22 cellular contexts compared by ENCODE assay signal in genomic region chr10:60348982-60349381, GRCh38. TPM values are rescaled to one million over a fixed set of nuclear protein-coding genes. Genes with fewer than 3 reads are reported as not detected.
A peak's percentile ranks its signal among the peaks of the same experiment; 100 is the strongest.
DNase-seq lines count a peak whose midpoint lies in the region; ATAC-seq and TF ChIP-seq lines count a peak whose summit lies in the region.
"Had no signal": no experiment of that assay in that cellular context is flagged by ENCODE, and none has a peak within 500 bp of the region (broad histone marks: within the 10 kb centered on the region; RNA-seq: fewer than 3 reads in every experiment).

No MANE protein-coding gene starts in this region.

- DNase-seq in EH (ENCODE audit: low read depth): peak; percentile 61
- DNase-seq in fibroblast of mammary gland (ENCODE audit: low read depth): peak; percentile 51
- no peak for DNase-seq in retina
- DNase-seq in NCI-H187 treated with DMSO at 0.1 percent for 48 hours (lab: John Stamatoyannopoulos, UW): no peak
- no peak for DNase-seq in NCI-H82 (lab: John Stamatoyannopoulos, UW)
- DNase-seq in upper lobe of right lung: no peak
- DNase-seq: activated CD4-positive, alpha-beta T cell treated with anti-CD3 and anti-CD28 coated beads, Interleukin-2, amount 10 ng/mL, durations not matched to agents 7 days and 5 days; activated naive CD8-positive, alpha-beta T cell treated with anti-CD3 and anti-CD28 coated beads, Interleukin-2, amount 10 ng/mL, durations not matched to agents 7 days and 5 days; DMS79 treated with DMSO at 0.1 percent for 48 hours; glutamatergic neuron; NCI-H1694; NCI-H226; PC-9; posterior cingulate gyrus; stimulated activated CD4-positive, alpha-beta T cell treated with anti-CD3 and anti-CD28 coated beads, Interleukin-2, amount 100 ng/mL, for 24 hours; stimulated activated naive B cell treated with anti-CD40 and anti-IgM and Interleukin-4, amounts not matched to agents 10 μg/mL and 1 μg/mL and 100 μg/mL, for 72 hours; T-helper 2 cell; thyroid gland had no signal

- no peaks in the 10 kb centered on the region for H3K9me2 ChIP-seq in neural cell (ENCODE audit: insufficient read depth, low read length)

- H3K36me3 ChIP-seq in neural cell (ENCODE audit: insufficient read depth, low read length) (no peaks in the 10 kb centered on the region), upper lobe of right lung (no peaks in the 10 kb centered on the region)
- H3K36me3 ChIP-seq: breast epithelium, thyroid gland had no signal

- TF ChIP-seq EP300 in neural cell (conservative IDR thresholded peaks at IDR 0.05; ENCODE audit: poor library complexity, severe bottlenecking): no peak

- H2AFZ ChIP-seq in neural cell (ENCODE audit: low read depth, low read length): no peak overlapping the region
- H2AFZ ChIP-seq: PC-9 had no signal

- intact Hi-C loops in upper lobe of right lung (cut with DNase I): no loop called here

- H3K4me3 ChIP-seq in fibroblast of mammary gland (ENCODE audit: control insufficient read depth, low read depth, low read length) (no peak overlapping the region), neural cell (ENCODE audit: low read length) (peak overlapping the region; percentile 8), upper lobe of right lung (no peak overlapping the region)
- H3K4me3 ChIP-seq: breast epithelium, PC-9, thyroid gland had no signal

- TF ChIP-seq CTCF in fibroblast of mammary gland (conservative IDR thresholded peaks at IDR 0.05; ENCODE audit: control insufficient read depth, insufficient read depth, low read depth, low read length) (no peak), neural cell (IDR thresholded peaks at IDR 0.05; ENCODE audit: poor library complexity, severe bottlenecking) (no peak), upper lobe of right lung (IDR thresholded peaks at IDR 0.05) (no peak)

- no peak overlapping the region for H3K9ac ChIP-seq in neural cell (ENCODE audit: low read length)

- H3K27me3 ChIP-seq in neural cell (ENCODE audit: insufficient read depth, low read depth, low read length) (no peaks in the 10 kb centered on the region), upper lobe of right lung (no peaks in the 10 kb centered on the region)
- H3K27me3 ChIP-seq: breast epithelium, thyroid gland had no signal

- H3K4me2 ChIP-seq in neural cell (ENCODE audit: low read length): peak overlapping the region; percentile 36
- H3K4me2 ChIP-seq: PC-9 had no signal

- H3K4me1 ChIP-seq in upper lobe of right lung: no peaks in the 10 kb centered on the region
- H3K4me1 ChIP-seq: breast epithelium had no signal

- H3K9me3 ChIP-seq in neural cell (ENCODE audit: low read length) (no peaks in the 10 kb centered on the region), upper lobe of right lung (no peaks in the 10 kb centered on the region)
- H3K9me3 ChIP-seq: breast epithelium, thyroid gland had no signal

- no peaks in the 10 kb centered on the region for H3F3A ChIP-seq in neural cell (ENCODE audit: insufficient read depth, low read length, poor library complexity, severe bottlenecking)

- no peak overlapping the region for H3K27ac ChIP-seq in neural cell (ENCODE audit: low read length)
- no peak overlapping the region for H3K27ac ChIP-seq in upper lobe of right lung
- H3K27ac ChIP-seq: breast epithelium, PC-9, thyroid gland had no signal

- TF ChIP-seq RAD21 in neural cell (conservative IDR thresholded peaks at IDR 0.05): no peak

- H4K20me1 ChIP-seq in neural cell (ENCODE audit: insufficient read depth): peaks cover 8% of the 10 kb centered on the region

- peak; percentile 22; the same call in 2 of the 3 replicates for ATAC-seq in SK-N-SH treated with all-trans-retinoic acid at 6 μM for 48 hours
- no peak for ATAC-seq in upper lobe of right lung
- ATAC-seq: left lobe of liver; stimulated activated naive B cell treated with anti-CD40 and anti-IgM and Interleukin-4, amounts not matched to agents 10 μg/mL and 1 μg/mL and 100 μg/mL, for 72 hours had no signal

- peaks cover 9% of the 10 kb centered on the region for H3K79me2 ChIP-seq in neural cell (replicated peaks; ENCODE audit: insufficient read depth, low read length)

TF ChIP-seq in SK-N-SH treated with all-trans-retinoic acid at 6 μM for 48 hours, 23 proteins besides CTCF, POLR2A, EP300 and RAD21:
- TF ChIP-seq OSR1 (CRISPR knock-in tag; IDR thresholded peaks at IDR 0.05) (no peak), TCF4 (CRISPR knock-in tag; IDR thresholded peaks at IDR 0.05; ENCODE audit: borderline replicate concordance) (0 out of 2 replicates have a peak, but pooled peaks have one; percentile 18), CSDC2 (CRISPR knock-in tag; IDR thresholded peaks at IDR 0.05) (0 out of 2 replicates have a peak, but pooled peaks have one; percentile 60)
TF ChIP-seq in SK-N-SH treated with all-trans-retinoic acid at 6 μM for 48 hours: peak in this region for 2.

TF ChIP-seq in neural cell, 6 proteins besides CTCF, POLR2A, EP300 and RAD21:
- TF ChIP-seq MXI1 (conservative IDR thresholded peaks at IDR 0.05; ENCODE audit: poor library complexity, severe bottlenecking): no peak
- TF ChIP-seq TAF1 (IDR thresholded peaks at IDR 0.05; ENCODE audit: low read depth): no peak

RNA-seq across cellular contexts. Expression of gene ANK3, which starts 40.7 kb away (rescaled TPM):
- 93.0 and 114 TPM in 2 replicates for polyA plus RNA-seq in neural cell
- 813 and 1,112 TPM in 2 replicates for polyA minus RNA-seq in neural cell
- total RNA-seq in upper lobe of right lung: 91.1 TPM

Comparison
In these comparisons a context has a peak if more than half of its experiments do, and no peak if none do; other contexts are left out.
1. DNase-seq: peak in EH (single experiment) and fibroblast of mammary gland (single experiment); none in retina (single experiment), NCI-H187 treated with DMSO at 0.1 percent for 48 hours (single experiment), NCI-H82 (single experiment) and upper lobe of right lung (single experiment).